ENCODE assay signal across 1 cellular context in genomic region chr1:6554031-6554906, GRCh38.
A peak's percentile ranks its signal among the peaks of the same experiment; 100 is the strongest.
TF ChIP-seq lines count a peak whose summit lies in the region.

TSS of gene NOL9 (minus strand) at chr1:6554513. CDS start at chr1:6554502, 11 bp downstream.

TF ChIP-seq in K562, 482 proteins besides CTCF, POLR2A, EP300 and RAD21 (continued from another document and continues in another):
- TF ChIP-seq HINFP (tag; conservative IDR thresholded peaks at IDR 0.05; ENCODE audit: low read depth) (no peak), GTF2F1 (IDR thresholded peaks at IDR 0.05; ENCODE audit: low read depth, low read length) (0 out of 2 replicates have a peak, but pooled peaks have one; percentile 71), MAFG (tag; conservative IDR thresholded peaks at IDR 0.05) (no peak), FOXK1 (CRISPR knock-in tag; IDR thresholded peaks at IDR 0.05; ENCODE audit: borderline replicate concordance) (no peak), AFF4 (CRISPR knock-in tag; IDR thresholded peaks at IDR 0.05) (peak; percentile 59; the same call in 1 of the 2 replicates), CBX5 (IDR thresholded peaks at IDR 0.05; ENCODE audit: borderline replicate concordance, low read depth) (no peak), ZNF212 (CRISPR knock-in tag; IDR thresholded peaks at IDR 0.05) (no peak), CHD4 (IDR thresholded peaks at IDR 0.05; ENCODE audit: insufficient read depth, insufficient replicate concordance, low read depth, low read length, poor library complexity, severe bottlenecking) (no peak), YY1 (IDR thresholded peaks at IDR 0.05; ENCODE audit: borderline replicate concordance in 1 of 3, control insufficient read depth in 1 of 3, extremely low read depth in 1 of 3, insufficient read depth in 3 of 3, insufficient read length in 1 of 3, insufficient replicate concordance in 2 of 3, low read depth in 1 of 3, low read length in 2 of 3) (peak; percentile 88 to 97 (median 96)), YBX1 (IDR thresholded peaks at IDR 0.05) (no peak), E2F1 (CRISPR knock-in tag; IDR thresholded peaks at IDR 0.05) (peak; percentile 92), PHB (CRISPR knock-in tag; IDR thresholded peaks at IDR 0.05) (no peak; the same call in 1 of the 2 replicates), SMARCA4 (IDR thresholded peaks at IDR 0.05) (no peak), ZZZ3 (IDR thresholded peaks at IDR 0.05) (peak; percentile 42; the same call in 1 of the 2 replicates), ZNF766 (CRISPR knock-in tag; conservative IDR thresholded peaks at IDR 0.05) (no peak), ZNF436 (CRISPR knock-in tag; IDR thresholded peaks at IDR 0.05) (no peak), SMC3 (conservative IDR thresholded peaks at IDR 0.05; ENCODE audit: insufficient read depth, low read depth, low read length) (peak; percentile 86), SMAD2 (IDR thresholded peaks at IDR 0.05; ENCODE audit: low read depth, low read length) (no peak), EP400 (IDR thresholded peaks at IDR 0.05) (peak; percentile 90), NBN (IDR thresholded peaks at IDR 0.05; ENCODE audit: low read depth) (no peak), ZNF780A (CRISPR knock-in tag; IDR thresholded peaks at IDR 0.05) (no peak), CTCFL (IDR thresholded peaks at IDR 0.05; ENCODE audit: borderline replicate concordance, insufficient read depth, low read depth, low read length, poor library complexity, severe bottlenecking) (peak; percentile 91), RBM34 (IDR thresholded peaks at IDR 0.05; ENCODE audit: borderline replicate concordance, insufficient read depth, low read length) (no peak), TSC22D4 (tag; IDR thresholded peaks at IDR 0.05) (no peak), DNMT1 (IDR thresholded peaks at IDR 0.05) (no peak), ZNF592 (IDR thresholded peaks at IDR 0.05) (0 out of 2 replicates have a peak, but pooled peaks have one; percentile 59), ZNF449 (CRISPR knock-in tag; IDR thresholded peaks at IDR 0.05) (no peak), TFAP4 (CRISPR knock-in tag; IDR thresholded peaks at IDR 0.05; ENCODE audit: borderline replicate concordance) (peak; percentile 98), MBD2 (IDR thresholded peaks at IDR 0.05; ENCODE audit: borderline replicate concordance, low read depth) (no peak; the same call in 1 of the 2 replicates), CHAMP1 (IDR thresholded peaks at IDR 0.05) (no peak; the same call in 1 of the 2 replicates), RFX5 (IDR thresholded peaks at IDR 0.05; ENCODE audit: low read depth, low read length) (no peak), NUFIP1 (IDR thresholded peaks at IDR 0.05; ENCODE audit: partially characterized antibody) (no peak), SMAD4 (CRISPR knock-in tag; conservative IDR thresholded peaks at IDR 0.05) (no peak; the same call in 1 of the 2 replicates), DDX20 (tag; IDR thresholded peaks at IDR 0.05; ENCODE audit: low read depth) (no peak), SMAD1 (IDR thresholded peaks at IDR 0.05; ENCODE audit: low read depth, low read length, partially characterized antibody) (peak; percentile 66), FUS (optimal IDR thresholded peaks at IDR 0.05; ENCODE audit: low read depth, low read length) (peak; percentile 41), HNRNPLL (IDR thresholded peaks at IDR 0.05; ENCODE audit: low read depth, low read length, poor library complexity, severe bottlenecking) (peak; percentile 94), ZNF444 (CRISPR knock-in tag; IDR thresholded peaks at IDR 0.05) (no peak), ZFP1 (CRISPR knock-in tag; IDR thresholded peaks at IDR 0.05) (no peak)
